In genomic region chr14:73955674-73956073, GRCh38 we compare ENCODE assay signal across 35 cellular contexts.
"Had no signal": no experiment of that assay in that cellular context is flagged by ENCODE, and none has a peak within 500 bp of the region (broad histone marks: within the 10 kb centered on the region; RNA-seq: fewer than 3 reads in every experiment).

No MANE protein-coding gene starts in this region.

- H3K4me3 ChIP-seq: MG63 had no signal

- DNase-seq: Karpas-422, Kasumi-1, MG63, MM.1S, MV-4-11, NCI-H1048, NCI-H1092, NCI-H1092 treated with DMSO at 0.1 percent for 48 hours, NCI-H1105, NCI-H1105 treated with DMSO at 0.1 percent for 48 hours, NCI-H1417, NCI-H1417 treated with DMSO at 0.1 percent for 48 hours, NCI-H1436, NCI-H1436 treated with DMSO at 0.1 percent for 48 hours, NCI-H146, NCI-H1694, NCI-H1694 treated with DMSO at 0.1 percent for 48 hours, NCI-H187, NCI-H187 treated with DMSO at 0.1 percent for 48 hours, NCI-H1930, NCI-H2029, NCI-H2029 treated with DMSO at 0.1 percent for 48 hours, NCI-H2081, NCI-H2081 treated with DMSO at 0.1 percent for 48 hours, NCI-H2107, NCI-H2171, NCI-H2171 treated with DMSO at 0.1 percent for 48 hours, NCI-H2227 treated with DMSO at 0.1 percent for 48 hours, NCI-H226, NCI-H345, NCI-H446, NCI-H446 treated with DMSO at 0.1 percent for 48 hours, NCI-H510A, NCI-H510A treated with DMSO at 0.1 percent for 48 hours had no signal

- H3K9ac ChIP-seq: KMS-11 had no signal

- H3K9me3 ChIP-seq: MG63 had no signal

- H3K27me3 ChIP-seq: MG63 had no signal

- H3K4me2 ChIP-seq: KMS-11 had no signal

- H3K27ac ChIP-seq: KMS-11 had no signal
